ENCODE assay signal across 12 cellular contexts in genomic region chr1:206568256-206568655, GRCh38. TPM values are rescaled to one million over a fixed set of nuclear protein-coding genes. Genes with fewer than 3 reads are reported as not detected.
DNase-seq lines count a peak whose midpoint lies in the region; ATAC-seq and TF ChIP-seq lines count a peak whose summit lies in the region.
"Had no signal": no experiment of that assay in that cellular context is flagged by ENCODE, and none has a peak within 500 bp of the region (broad histone marks: within the 10 kb centered on the region; RNA-seq: fewer than 3 reads in every experiment).

No MANE protein-coding gene starts in this region.

- no peak overlapping the region for H3K27ac ChIP-seq in colonic mucosa
- H3K27ac ChIP-seq: ovary had no signal

- H3K27ac Mint-ChIP-seq in activated CD4-positive, alpha-beta T cell treated with anti-CD3 and anti-CD28 coated beads, Interleukin-2, amount 10 ng/mL, durations not matched to agents 24 days and 14 days: peak overlapping the region; percentile 94
- peak overlapping the region; percentile 100 for H3K27ac Mint-ChIP-seq in T-helper 17 cell
- peak overlapping the region; percentile 69 for H3K27ac Mint-ChIP-seq in dendritic cell treated with granulocyte-macrophage colony-stimulating factor and Interleukin-4, amounts not matched to agents 40 ng/mL and 50 ng/mL, for 4 days
- H3K27ac Mint-ChIP-seq in stimulated activated effector memory CD8-positive, alpha-beta T cell treated with anti-CD3 and anti-CD28 coated beads, Interleukin-12 subunit alpha, Interleukin-12 subunit beta, amount 100 ng/mL, for 72 hours: peak overlapping the region; percentile 99

- peaks cover 96% of the 10 kb centered on the region for H3K4me1 Mint-ChIP-seq in activated CD4-positive, alpha-beta T cell treated with anti-CD3 and anti-CD28 coated beads, Interleukin-2, amount 10 ng/mL, durations not matched to agents 24 days and 14 days
- peaks cover 81% of the 10 kb centered on the region for H3K4me1 Mint-ChIP-seq in T-helper 17 cell
- peaks cover 100% of the 10 kb centered on the region for H3K4me1 Mint-ChIP-seq in dendritic cell treated with granulocyte-macrophage colony-stimulating factor and Interleukin-4, amounts not matched to agents 40 ng/mL and 50 ng/mL, for 4 days (ENCODE audit: low read depth)
- peaks cover 98% of the 10 kb centered on the region for H3K4me1 Mint-ChIP-seq in stimulated activated effector memory CD8-positive, alpha-beta T cell treated with anti-CD3 and anti-CD28 coated beads, Interleukin-12 subunit alpha, Interleukin-12 subunit beta, amount 100 ng/mL, for 72 hours

- H3K4me3 ChIP-seq in colonic mucosa: no peak overlapping the region
- H3K4me3 ChIP-seq: lung, ovary had no signal

- no peaks in the 10 kb centered on the region for H3K27me3 ChIP-seq in colonic mucosa
- H3K27me3 ChIP-seq: ovary had no signal

- no peak for DNase-seq in activated CD4-positive, alpha-beta T cell treated with anti-CD3 and anti-CD28 coated beads, Interleukin-2, amount 10 ng/mL, durations not matched to agents 24 days and 14 days
- DNase-seq in activated CD4-positive, alpha-beta T cell treated with anti-CD3 and anti-CD28 coated beads, Interleukin-2, amount 50 U/mL, for 1 hour: no peak
- DNase-seq in T-helper 17 cell (no peak), colonic mucosa (no peak), HT-29 (ENCODE audit: low spot score) (no peak)
- DNase-seq in stimulated activated effector memory CD8-positive, alpha-beta T cell treated with anti-CD3 and anti-CD28 coated beads, Interleukin-12 subunit alpha, Interleukin-12 subunit beta, amount 100 ng/mL, for 72 hours (ENCODE audit: low spot score in 2 of 2): peak in 1 of 2 donors; percentile 75
- DNase-seq: amniotic stem cell, cortex of kidney, ovary had no signal

- no peak overlapping the region for H3K9ac ChIP-seq in colonic mucosa (ENCODE audit: low read depth in 2 of 2, low read length in 2 of 2)

- H3K9me3 ChIP-seq in T-helper 17 cell (ENCODE audit: control insufficient read depth, low read length, poor library complexity, severe bottlenecking) (no peaks in the 10 kb centered on the region), colonic mucosa (no peaks in the 10 kb centered on the region)
- H3K9me3 ChIP-seq: ovary had no signal

- intact Hi-C loops in activated CD4-positive, alpha-beta T cell treated with anti-CD3 and anti-CD28 coated beads, Interleukin-2, amount 10 ng/mL, durations not matched to agents 24 days and 14 days (cut with micrococcal nuclease): no loop called here
- intact Hi-C loops in dendritic cell treated with granulocyte-macrophage colony-stimulating factor and Interleukin-4, amounts not matched to agents 40 ng/mL and 50 ng/mL, for 4 days (cut with micrococcal nuclease): no loop called here
- intact Hi-C loops in colonic mucosa (cut with DNase I): no loop called here

- H3K36me3 Mint-ChIP-seq in activated CD4-positive, alpha-beta T cell treated with anti-CD3 and anti-CD28 coated beads, Interleukin-2, amount 10 ng/mL, durations not matched to agents 24 days and 14 days (ENCODE audit: low read depth): peaks cover 87% of the 10 kb centered on the region
- peaks cover 16% of the 10 kb centered on the region for H3K36me3 Mint-ChIP-seq in T-helper 17 cell (ENCODE audit: low read depth)
- peaks cover 96% of the 10 kb centered on the region for H3K36me3 Mint-ChIP-seq in dendritic cell treated with granulocyte-macrophage colony-stimulating factor and Interleukin-4, amounts not matched to agents 40 ng/mL and 50 ng/mL, for 4 days (ENCODE audit: low read depth)
- H3K36me3 Mint-ChIP-seq in stimulated activated effector memory CD8-positive, alpha-beta T cell treated with anti-CD3 and anti-CD28 coated beads, Interleukin-12 subunit alpha, Interleukin-12 subunit beta, amount 100 ng/mL, for 72 hours: peaks cover 99% of the 10 kb centered on the region

- no peak for TF ChIP-seq CTCF in colonic mucosa (IDR thresholded peaks at IDR 0.05)

- no peaks in the 10 kb centered on the region for H3K4me1 ChIP-seq in colonic mucosa

- H3K9me3 Mint-ChIP-seq in activated CD4-positive, alpha-beta T cell treated with anti-CD3 and anti-CD28 coated beads, Interleukin-2, amount 10 ng/mL, durations not matched to agents 24 days and 14 days: no peaks in the 10 kb centered on the region
- no peaks in the 10 kb centered on the region for H3K9me3 Mint-ChIP-seq in dendritic cell treated with granulocyte-macrophage colony-stimulating factor and Interleukin-4, amounts not matched to agents 40 ng/mL and 50 ng/mL, for 4 days
- no peaks in the 10 kb centered on the region for H3K9me3 Mint-ChIP-seq in stimulated activated effector memory CD8-positive, alpha-beta T cell treated with anti-CD3 and anti-CD28 coated beads, Interleukin-12 subunit alpha, Interleukin-12 subunit beta, amount 100 ng/mL, for 72 hours

- ATAC-seq in T-helper 17 cell: peak; percentile 29
- ATAC-seq in stimulated activated effector memory CD8-positive, alpha-beta T cell treated with anti-CD3 and anti-CD28 coated beads, Interleukin-12 subunit alpha, Interleukin-12 subunit beta, amount 100 ng/mL, for 72 hours: peak; percentile 92
- no peak for ATAC-seq in GM18511 (IDR thresholded peaks at IDR 0.05; ENCODE audit: unreplicated experiment)

- no peaks in the 10 kb centered on the region for H3K27me3 Mint-ChIP-seq in activated CD4-positive, alpha-beta T cell treated with anti-CD3 and anti-CD28 coated beads, Interleukin-2, amount 10 ng/mL, durations not matched to agents 24 days and 14 days
- no peaks in the 10 kb centered on the region for H3K27me3 Mint-ChIP-seq in T-helper 17 cell
- no peaks in the 10 kb centered on the region for H3K27me3 Mint-ChIP-seq in dendritic cell treated with granulocyte-macrophage colony-stimulating factor and Interleukin-4, amounts not matched to agents 40 ng/mL and 50 ng/mL, for 4 days

- H3K36me3 ChIP-seq in colonic mucosa: no peaks in the 10 kb centered on the region
- H3K36me3 ChIP-seq: ovary had no signal

- peak overlapping the region; percentile 98 for H3K4me3 Mint-ChIP-seq in activated CD4-positive, alpha-beta T cell treated with anti-CD3 and anti-CD28 coated beads, Interleukin-2, amount 10 ng/mL, durations not matched to agents 24 days and 14 days
- peak overlapping the region; percentile 86 for H3K4me3 Mint-ChIP-seq in T-helper 17 cell
- no peak overlapping the region for H3K4me3 Mint-ChIP-seq in dendritic cell treated with granulocyte-macrophage colony-stimulating factor and Interleukin-4, amounts not matched to agents 40 ng/mL and 50 ng/mL, for 4 days
- peak overlapping the region; percentile 88 for H3K4me3 Mint-ChIP-seq in stimulated activated effector memory CD8-positive, alpha-beta T cell treated with anti-CD3 and anti-CD28 coated beads, Interleukin-12 subunit alpha, Interleukin-12 subunit beta, amount 100 ng/mL, for 72 hours

RNA-seq across cellular contexts. Expression of gene EIF2D, which starts 44.0 kb away (rescaled TPM):
- 86.6 and 89.4 TPM in 2 replicates for total RNA-seq in activated CD4-positive, alpha-beta T cell treated with anti-CD3 and anti-CD28 coated beads, Interleukin-2, amount 10 ng/mL, durations not matched to agents 24 days and 14 days
- total RNA-seq in T-helper 17 cell: 10 to 100 TPM; 43.6 to 45.4 TPM
- total RNA-seq in colonic mucosa: 10 to 100 TPM; 39.2 to 45.0 TPM
- total RNA-seq in HT-29 (2014; rRNA removed; shearing (Covaris generic)): 46.0 and 47.4 TPM in 2 replicates
